ENCODE assay signal across 7 cellular contexts in genomic region chr14:65164068-65164824, GRCh38.
DNase-seq lines count a peak whose midpoint lies in the region; ATAC-seq and TF ChIP-seq lines count a peak whose summit lies in the region.

No MANE protein-coding gene starts in this region.

- H3K27ac ChIP-seq in thyroid gland, result no peak overlapping the region

- ATAC-seq in left lobe of liver, result peak; percentile 75

- H3K9me3 ChIP-seq in thyroid gland, result no peaks in the 10 kb centered on the region

- no peak for TF ChIP-seq POLR2A in thyroid gland (IDR thresholded peaks at IDR 0.05)

- intact Hi-C loops in thyroid gland (cut with DNase I), result no loop called here

- no peak overlapping the region for H3K4me3 ChIP-seq in Jurkat, Clone E6-1 (ENCODE audit: low read length)
- H3K4me3 ChIP-seq in thyroid gland (replicated peaks in 1 of 3), result no peak overlapping the region

- H3K27me3 ChIP-seq in thyroid gland, result no peaks in the 10 kb centered on the region

- in situ Hi-C loops in T47D (cut with HindIII; ENCODE audit: low pct_unique_long_range_greater_than_20kb, low sequenced_read_pairs), result no loop called here

- no peaks in the 10 kb centered on the region for H3K36me3 ChIP-seq in thyroid gland

- peak; percentile 54 for DNase-seq in Daoy (ENCODE audit: low read depth)
- peak; percentile 56 for DNase-seq in Jurkat, Clone E6-1 (ENCODE audit: low read depth, low spot score)
- peak; percentile 49 for DNase-seq in RPMI8226
- DNase-seq in T47D (ENCODE audit: low read depth in 1 of 2, low spot score in 1 of 2), result peak; percentile 49 to 81
- DNase-seq in left lobe of liver (ENCODE audit: low spot score), result no peak
- peak in 1 of 2 donors; percentile 9 for DNase-seq in thyroid gland
- no peak for DNase-seq in NCI-H226

- peak in 5 of 6 experiments; percentile 40 to 75 (median 64) for TF ChIP-seq CTCF in thyroid gland (IDR thresholded peaks at IDR 0.05)

- no peaks in the 10 kb centered on the region for H3K4me1 ChIP-seq in thyroid gland

- 44 to 48% methylated on average over 6 of the region's 6 CpGs for WGBS in thyroid gland, 2 donors

Comparison
In these comparisons a context has a peak if more than half of its experiments do, and no peak if none do; other contexts are left out.
1. DNase-seq: peak in Daoy (single experiment), Jurkat, Clone E6-1 (single experiment), RPMI8226 (single experiment) and T47D (2 of 2); none in left lobe of liver (single experiment) and NCI-H226 (single experiment).